Comparison of ENCODE assay signal across 2 cellular contexts in genomic region chr6:43180058-43180457, GRCh38.
A peak's percentile ranks its signal among the peaks of the same experiment; 100 is the strongest.
TF ChIP-seq lines count a peak whose summit lies in the region.

No MANE protein-coding gene starts in this region.

TF ChIP-seq in HepG2, 621 proteins besides CTCF, POLR2A, EP300 and RAD21:
- TF ChIP-seq NFAT5 (CRISPR knock-in tag; IDR thresholded peaks at IDR 0.05): no peak
- no peak for TF ChIP-seq ZNF350 (CRISPR knock-in tag; IDR thresholded peaks at IDR 0.05; ENCODE audit: borderline replicate concordance, low read depth)
- TF ChIP-seq AGO2 (optimal IDR thresholded peaks at IDR 0.05; ENCODE audit: low read depth, low read length): peak; percentile 13
- 0 out of 2 replicates have a peak, but pooled peaks have one; percentile 21 for TF ChIP-seq RBFOX2 (IDR thresholded peaks at IDR 0.05; ENCODE audit: low read depth, low read length)
- TF ChIP-seq ZBTB8A (CRISPR knock-in tag; IDR thresholded peaks at IDR 0.05; ENCODE audit: borderline replicate concordance, low read depth): no peak
- TF ChIP-seq ZNF737 (CRISPR knock-in tag; IDR thresholded peaks at IDR 0.05; ENCODE audit: borderline replicate concordance): no peak

TF ChIP-seq in H1, 55 proteins besides CTCF, POLR2A, EP300 and RAD21:
- TF ChIP-seq ZNF274 (IDR thresholded peaks at IDR 0.05; ENCODE audit: borderline replicate concordance, extremely low read depth, low read length) (no peak), POLR2AphosphoS5 (IDR thresholded peaks at IDR 0.05; ENCODE audit: low read depth, low read length) (peak; percentile 44), CBX8 (IDR thresholded peaks at IDR 0.05; ENCODE audit: borderline replicate concordance, low read depth, low read length) (no peak), CTBP2 (IDR thresholded peaks at IDR 0.05; ENCODE audit: borderline replicate concordance, insufficient read depth, insufficient read length, low read length) (no peak)
